ENCODE assay signal across 12 cellular contexts in the genomic region with DNA sequence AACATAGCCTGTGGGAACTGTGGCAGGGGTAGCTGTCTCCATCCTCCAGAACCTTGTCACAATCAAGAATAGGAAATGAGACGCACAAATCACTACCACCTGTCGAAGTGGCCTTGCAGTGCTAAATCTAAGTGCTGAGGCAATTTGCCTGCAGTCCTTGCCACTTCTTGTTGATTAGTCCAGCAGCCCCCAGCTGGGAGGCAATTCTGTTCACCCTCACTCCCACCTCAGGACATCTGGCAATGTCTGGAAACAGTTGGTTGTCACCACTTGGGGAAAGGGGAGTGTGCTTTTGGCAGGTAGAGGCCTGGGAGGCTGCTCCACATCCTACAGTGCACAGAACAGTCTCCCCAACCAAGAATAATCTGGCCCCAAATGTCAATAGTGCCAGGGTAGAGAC. TPM values are rescaled to one million over a fixed set of nuclear protein-coding genes. Genes with fewer than 3 reads are reported as not detected.
DNase-seq lines count a peak whose midpoint lies in the region; ATAC-seq and TF ChIP-seq lines count a peak whose summit lies in the region.
"Had no signal": no experiment of that assay in that cellular context is flagged by ENCODE, and none has a peak within 500 bp of the region (broad histone marks: within the 10 kb centered on the region; RNA-seq: fewer than 3 reads in every experiment).

No MANE protein-coding gene starts in this region.

- peaks cover 15% of the 10 kb centered on the region for H3K4me1 Mint-ChIP-seq in activated T-cell treated with anti-CD3 and anti-CD28 coated beads, Interleukin-2, amount 50 U/mL, for 24 hours (ENCODE audit: low read depth)
- H3K4me1 Mint-ChIP-seq in activated T-cell treated with anti-CD3 and anti-CD28 coated beads, Interleukin-2, amount 50 U/mL, for 4 hours (ENCODE audit: low read depth), result peaks cover 13% of the 10 kb centered on the region
- H3K4me1 Mint-ChIP-seq in activated T-helper 2 cell treated with anti-CD3 and anti-CD28 coated beads, Interferon-gamma antibody, Interleukin-2, Interleukin-4, amounts not matched to agents 10 μg/mL and 5 μg/mL and 100 μg/mL, durations not matched to agents 14 hours and 24 hours and 36 hours (ENCODE audit: low read depth), result peaks cover 12% of the 10 kb centered on the region
- no peaks in the 10 kb centered on the region for H3K4me1 Mint-ChIP-seq in Caco-2 (ENCODE audit: low read depth, unreplicated experiment)

- TF ChIP-seq CTCF in thoracic aorta (IDR thresholded peaks at IDR 0.05) (no peak), Caco-2 (IDR thresholded peaks at IDR 0.05; ENCODE audit: insufficient read depth in 1 of 2, low read depth in 1 of 2, low read length in 1 of 2, severe bottlenecking in 1 of 2, unreplicated experiment in 1 of 2) (no peak)

- peaks cover 5% of the 10 kb centered on the region for H3K9me3 Mint-ChIP-seq in activated T-cell treated with anti-CD3 and anti-CD28 coated beads, Interleukin-2, amount 50 U/mL, for 24 hours
- H3K9me3 Mint-ChIP-seq in activated T-cell treated with anti-CD3 and anti-CD28 coated beads, Interleukin-2, amount 50 U/mL, for 4 hours, result peaks cover 5% of the 10 kb centered on the region
- H3K9me3 Mint-ChIP-seq in activated T-helper 2 cell treated with anti-CD3 and anti-CD28 coated beads, Interferon-gamma antibody, Interleukin-2, Interleukin-4, amounts not matched to agents 10 μg/mL and 5 μg/mL and 100 μg/mL, durations not matched to agents 14 hours and 24 hours and 36 hours, result peaks cover 7% of the 10 kb centered on the region
- no peaks in the 10 kb centered on the region for H3K9me3 Mint-ChIP-seq in Caco-2 (ENCODE audit: unreplicated experiment)
- H3K9me3 Mint-ChIP-seq: mesothelial cell of epicardium had no signal

- H3K27ac ChIP-seq in thoracic aorta, result peak overlapping the region; percentile 75 to 84

- H3K36me3 ChIP-seq in thoracic aorta (no peaks in the 10 kb centered on the region), Caco-2 (ENCODE audit: control insufficient read depth, insufficient read depth, low read length) (no peaks in the 10 kb centered on the region)

- no peaks in the 10 kb centered on the region for H3K27me3 ChIP-seq in thoracic aorta (replicated peaks; ENCODE audit: insufficient read depth)
- H3K27me3 ChIP-seq in Caco-2 (replicated peaks; ENCODE audit: control insufficient read depth, insufficient read depth, low read length), result no peaks in the 10 kb centered on the region

- intact Hi-C loops in activated T-helper 2 cell treated with anti-CD3 and anti-CD28 coated beads, Interferon-gamma antibody, Interleukin-2, Interleukin-4, amounts not matched to agents 10 μg/mL and 5 μg/mL and 100 μg/mL, durations not matched to agents 14 hours and 24 hours and 36 hours (cut with micrococcal nuclease), result no loop called here
- intact Hi-C loops in Caco-2 (cut with micrococcal nuclease; ENCODE audit: unreplicated experiment), result no loop called here

- BruUV-seq in Caco-2 (replicated peaks; lab: Mats Ljungman, UMichigan), result no TSS peak

- POLR2A ChIA-PET in Caco-2 (lab: Charles Lee), result no interaction called here

- H3K4me3 ChIP-seq in thoracic aorta, result no peak overlapping the region
- H3K4me3 ChIP-seq in Caco-2 (ENCODE audit: low read depth, low read length), result no peak overlapping the region

- no peak for DNase-seq in activated T-cell treated with anti-CD3 and anti-CD28 coated beads, Interleukin-2, amount 50 U/mL, for 24 hours
- no peak for DNase-seq in activated T-cell treated with anti-CD3 and anti-CD28 coated beads, Interleukin-2, amount 50 U/mL, for 4 hours
- DNase-seq in activated T-helper 2 cell treated with anti-CD3 and anti-CD28 coated beads, Interferon-gamma antibody, Interleukin-2, Interleukin-4, amounts not matched to agents 10 μg/mL and 5 μg/mL and 100 μg/mL, durations not matched to agents 14 hours and 24 hours and 36 hours (ENCODE audit: low spot score), result no peak
- DNase-seq in left kidney (ENCODE audit: low read depth, low spot score), result peak; percentile 29
- no peak for DNase-seq in thoracic aorta (ENCODE audit: low spot score)
- DNase-seq in Caco-2, result no peak
- DNase-seq in glomerular visceral epithelial cell (ENCODE audit: extremely low spot score), result no peak
- DNase-seq: NCI-H1105 treated with DMSO at 0.1 percent for 48 hours, PC-3 had no signal

- peaks cover 6% of the 10 kb centered on the region for H3K36me3 Mint-ChIP-seq in activated T-cell treated with anti-CD3 and anti-CD28 coated beads, Interleukin-2, amount 50 U/mL, for 24 hours (ENCODE audit: low read depth)
- no peaks in the 10 kb centered on the region for H3K36me3 Mint-ChIP-seq in activated T-cell treated with anti-CD3 and anti-CD28 coated beads, Interleukin-2, amount 50 U/mL, for 4 hours (ENCODE audit: insufficient read depth)
- H3K36me3 Mint-ChIP-seq in activated T-helper 2 cell treated with anti-CD3 and anti-CD28 coated beads, Interferon-gamma antibody, Interleukin-2, Interleukin-4, amounts not matched to agents 10 μg/mL and 5 μg/mL and 100 μg/mL, durations not matched to agents 14 hours and 24 hours and 36 hours (ENCODE audit: low read depth), result peaks cover 8% of the 10 kb centered on the region
- H3K36me3 Mint-ChIP-seq in Caco-2 (ENCODE audit: insufficient read depth, unreplicated experiment), result no peaks in the 10 kb centered on the region
- H3K36me3 Mint-ChIP-seq: mesothelial cell of epicardium had no signal

- ATAC-seq in activated T-cell treated with anti-CD3 and anti-CD28 coated beads, Interleukin-2, amount 50 U/mL, for 4 hours, result no peak
- ATAC-seq in thoracic aorta (ENCODE audit: insufficient number of reproducible peaks, low FRiP score, low read depth) (no peak), GM18867 (IDR thresholded peaks at IDR 0.05; ENCODE audit: unreplicated experiment) (no peak)
- ATAC-seq: PC-3 had no signal

- H3K4me1 ChIP-seq in thoracic aorta (ENCODE audit: control insufficient read depth in 1 of 2, low read depth in 2 of 2) (peaks cover 40 to 67% of the 10 kb centered on the region in 2 donors), Caco-2 (no peaks in the 10 kb centered on the region)

- H3K9me3 ChIP-seq in thoracic aorta (no peaks in the 10 kb centered on the region), Caco-2 (no peaks in the 10 kb centered on the region)

- CTCF ChIA-PET in Caco-2 (lab: Charles Lee), result interaction anchor here (1.1 kb wide), 1 partner anchor 44 kb away, joined by 3 read pairs; no protein-coding TSS in a partner anchor

- no peaks in the 10 kb centered on the region for H3K27me3 Mint-ChIP-seq in activated T-cell treated with anti-CD3 and anti-CD28 coated beads, Interleukin-2, amount 50 U/mL, for 24 hours
- no peaks in the 10 kb centered on the region for H3K27me3 Mint-ChIP-seq in activated T-cell treated with anti-CD3 and anti-CD28 coated beads, Interleukin-2, amount 50 U/mL, for 4 hours (ENCODE audit: low read depth)
- H3K27me3 Mint-ChIP-seq in activated T-helper 2 cell treated with anti-CD3 and anti-CD28 coated beads, Interferon-gamma antibody, Interleukin-2, Interleukin-4, amounts not matched to agents 10 μg/mL and 5 μg/mL and 100 μg/mL, durations not matched to agents 14 hours and 24 hours and 36 hours (ENCODE audit: low read depth), result no peaks in the 10 kb centered on the region
- no peaks in the 10 kb centered on the region for H3K27me3 Mint-ChIP-seq in Caco-2 (ENCODE audit: insufficient read depth, unreplicated experiment)

- peak overlapping the region; percentile 89 for H3K27ac Mint-ChIP-seq in activated T-cell treated with anti-CD3 and anti-CD28 coated beads, Interleukin-2, amount 50 U/mL, for 24 hours
- peak overlapping the region; percentile 58 for H3K27ac Mint-ChIP-seq in activated T-helper 2 cell treated with anti-CD3 and anti-CD28 coated beads, Interferon-gamma antibody, Interleukin-2, Interleukin-4, amounts not matched to agents 10 μg/mL and 5 μg/mL and 100 μg/mL, durations not matched to agents 14 hours and 24 hours and 36 hours
- no peak overlapping the region for H3K27ac Mint-ChIP-seq in Caco-2 (ENCODE audit: unreplicated experiment)
- H3K27ac Mint-ChIP-seq: mesothelial cell of epicardium had no signal

- peak overlapping the region; percentile 67 for H3K4me3 Mint-ChIP-seq in activated T-cell treated with anti-CD3 and anti-CD28 coated beads, Interleukin-2, amount 50 U/mL, for 24 hours
- H3K4me3 Mint-ChIP-seq in activated T-cell treated with anti-CD3 and anti-CD28 coated beads, Interleukin-2, amount 50 U/mL, for 4 hours, result no peak overlapping the region
- H3K4me3 Mint-ChIP-seq in activated T-helper 2 cell treated with anti-CD3 and anti-CD28 coated beads, Interferon-gamma antibody, Interleukin-2, Interleukin-4, amounts not matched to agents 10 μg/mL and 5 μg/mL and 100 μg/mL, durations not matched to agents 14 hours and 24 hours and 36 hours (ENCODE audit: low read depth), result no peak overlapping the region
- no peak overlapping the region for H3K4me3 Mint-ChIP-seq in Caco-2 (ENCODE audit: unreplicated experiment)
- H3K4me3 Mint-ChIP-seq: mesothelial cell of epicardium had no signal

RNA-seq across cellular contexts. Expression of a gene that starts 10.7 kb away (rescaled TPM):
- 1 to 10 TPM; 4.0 to 5.1 (median 4.0) TPM for total RNA-seq in activated T-cell treated with anti-CD3 and anti-CD28 coated beads, Interleukin-2, amount 50 U/mL, for 4 hours
- total RNA-seq in activated T-helper 2 cell treated with anti-CD3 and anti-CD28 coated beads, Interferon-gamma antibody, Interleukin-2, Interleukin-4, amounts not matched to agents 10 μg/mL and 5 μg/mL and 100 μg/mL, durations not matched to agents 14 hours and 24 hours and 36 hours, result 8.7 and 12.5 TPM in 2 replicates
- total RNA-seq in thoracic aorta (10 to 100 TPM; 21.7 to 30.3 TPM), Caco-2 (2022) (9.3 and 10.2 TPM in 2 replicates)

RNA-seq across cellular contexts. Expression of a gene that starts 35.8 kb away (rescaled TPM):
- total RNA-seq in activated T-cell treated with anti-CD3 and anti-CD28 coated beads, Interleukin-2, amount 50 U/mL, for 4 hours, result not detected
- total RNA-seq in activated T-helper 2 cell treated with anti-CD3 and anti-CD28 coated beads, Interferon-gamma antibody, Interleukin-2, Interleukin-4, amounts not matched to agents 10 μg/mL and 5 μg/mL and 100 μg/mL, durations not matched to agents 14 hours and 24 hours and 36 hours, result not detected in 2 replicates
- total RNA-seq in thoracic aorta, result 1 to 10 TPM in 1 of 2 donors, not detected in 1; 1.6 TPM
- not detected in 2 replicates for total RNA-seq in Caco-2 (2022)
- total RNA-seq: mesothelial cell of epicardium, PC-3, ureter had no signal
